8 cellular contexts compared by ENCODE assay signal in the genomic region with DNA sequence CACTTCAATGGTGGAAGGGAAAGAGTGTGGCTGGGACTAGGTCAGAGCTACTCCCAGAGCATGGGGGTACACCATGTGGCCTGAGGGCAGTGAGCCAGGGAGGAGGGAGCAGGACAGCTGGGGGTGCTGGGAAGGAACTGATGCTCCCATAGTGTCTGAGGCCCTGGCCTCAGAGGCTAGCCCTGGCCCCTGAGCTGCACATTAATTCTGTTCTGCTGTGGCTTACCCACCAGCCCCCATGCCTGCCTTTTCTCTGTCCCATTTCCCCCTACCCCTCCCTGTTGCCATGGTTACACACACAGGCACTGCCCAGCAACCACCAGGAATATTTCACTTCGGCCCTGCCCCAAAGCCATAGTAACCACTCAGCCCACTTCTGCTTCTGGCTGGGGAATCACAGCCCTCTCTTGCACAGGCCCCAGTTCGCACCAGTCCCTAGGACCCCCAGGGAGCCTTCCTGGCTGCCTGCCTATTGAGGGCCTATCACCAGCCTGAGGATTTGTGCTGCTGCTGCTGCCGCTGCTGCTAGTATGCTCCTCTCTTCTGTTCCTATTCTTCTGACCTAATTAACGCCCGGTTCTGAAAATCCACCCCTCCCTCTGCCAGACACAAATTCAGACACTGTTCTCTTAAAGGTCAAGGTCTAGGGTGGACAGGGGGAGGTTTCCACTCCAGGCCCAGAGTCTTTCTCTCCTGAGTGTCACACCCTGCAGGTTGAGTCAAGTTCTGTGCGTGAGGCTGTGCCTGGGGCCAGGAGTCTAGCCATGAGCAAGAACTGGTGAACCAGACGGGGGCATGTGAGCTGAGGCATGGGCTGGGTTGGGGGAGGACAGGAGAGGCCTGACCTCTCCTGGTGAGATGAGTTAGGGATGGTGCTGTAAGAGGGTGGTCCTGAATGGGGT.
DNase-seq lines count a peak whose midpoint lies in the region; ATAC-seq, FAIRE-seq and TF ChIP-seq lines count a peak whose summit lies in the region.

No MANE protein-coding gene starts in this region.

- H3K27ac ChIP-seq in coronary artery, result peak overlapping the region; percentile 53 to 85

- TF ChIP-seq CTCF in Caco-2 (IDR thresholded peaks at IDR 0.05; ENCODE audit: insufficient read depth in 1 of 2, low read depth in 1 of 2, low read length in 1 of 2, severe bottlenecking in 1 of 2, unreplicated experiment in 1 of 2), result no peak
- TF ChIP-seq CTCF in coronary artery (IDR thresholded peaks at IDR 0.05), result no peak
- no peak for TF ChIP-seq CTCF in D721Med (IDR thresholded peaks at IDR 0.05; ENCODE audit: insufficient read depth, missing control alignments)

- peaks cover 67% of the 10 kb centered on the region for H3K36me3 Mint-ChIP-seq in Caco-2 (ENCODE audit: insufficient read depth, unreplicated experiment)

- no peaks in the 10 kb centered on the region for H3K27me3 ChIP-seq in Caco-2 (replicated peaks; ENCODE audit: control insufficient read depth, insufficient read depth, low read length)

- ATAC-seq in GM21367 (IDR thresholded peaks at IDR 0.05; ENCODE audit: unreplicated experiment), result no peak
- ATAC-seq in GM21390 (IDR thresholded peaks at IDR 0.05; ENCODE audit: unreplicated experiment), result no peak
- no peak for ATAC-seq in HG02840 (IDR thresholded peaks at IDR 0.05; ENCODE audit: low FRiP score, unreplicated experiment)

- no TSS peak for BruUV-seq in Caco-2 (replicated peaks; lab: Mats Ljungman, UMichigan)

- peaks cover 3% of the 10 kb centered on the region for H3K4me1 Mint-ChIP-seq in Caco-2 (ENCODE audit: low read depth, unreplicated experiment)

- no peaks in the 10 kb centered on the region for H3K9me3 Mint-ChIP-seq in Caco-2 (ENCODE audit: unreplicated experiment)

- no peaks in the 10 kb centered on the region for H3K27me3 Mint-ChIP-seq in Caco-2 (ENCODE audit: insufficient read depth, unreplicated experiment)

- intact Hi-C loops in Caco-2 (cut with micrococcal nuclease; ENCODE audit: unreplicated experiment), result no loop called here

- H3K4me1 ChIP-seq in Caco-2, result 0 out of 2 replicates have a peak, but pooled peaks cover 1% of the 10 kb centered on the region

- H3K4me3 Mint-ChIP-seq in Caco-2 (ENCODE audit: unreplicated experiment), result no peak overlapping the region

- no peak overlapping the region for H3K4me3 ChIP-seq in Caco-2 (ENCODE audit: low read depth, low read length)
- H3K4me3 ChIP-seq in coronary artery, result no peak overlapping the region

- CTCF ChIA-PET in Caco-2 (lab: Charles Lee), result no interaction called here

- DNase-seq in Caco-2 (no peak), NCI-H2227 (lab: John Stamatoyannopoulos, UW; ENCODE audit: unreplicated experiment) (peak; percentile 87), coronary artery (ENCODE audit: low spot score) (no peak), myocyte (ENCODE audit: low read depth) (peak; percentile 61), D721Med (ENCODE audit: insufficient read length, low spot score) (no peak)

- peaks cover 1% of the 10 kb centered on the region for H3K36me3 ChIP-seq in Caco-2 (ENCODE audit: control insufficient read depth, insufficient read depth, low read length)

- POLR2A ChIA-PET in Caco-2 (lab: Charles Lee), result no interaction called here

- H3K9me3 ChIP-seq in Caco-2, result no peaks in the 10 kb centered on the region

- no peak for FAIRE-seq in D721Med (lab: Jason Lieb, UNC)

- peak overlapping the region; percentile 31 for H3K27ac Mint-ChIP-seq in Caco-2 (ENCODE audit: unreplicated experiment)

Comparison
In these comparisons a context has a peak if more than half of its experiments do, and no peak if none do; other contexts are left out.
1. DNase-seq: peak in NCI-H2227 (single experiment) and myocyte (single experiment); none in Caco-2 (0 of 2), coronary artery (single experiment) and D721Med (single experiment).